In genomic region chr20:50959543-50960126, GRCh38 we compare ENCODE assay signal across 8 cellular contexts. TPM values are rescaled to one million over a fixed set of nuclear protein-coding genes. Genes with fewer than 3 reads are reported as not detected.
DNase-seq lines count a peak whose midpoint lies in the region; ATAC-seq and TF ChIP-seq lines count a peak whose summit lies in the region.

No MANE protein-coding gene starts in this region.

- intact Hi-C loops in psoas muscle (cut with DNase I): loop anchor here (2.0 to 5.0 kb wide), 2 partner anchors 29 to 42 kb away; partner anchors contain the start of gene ADNP (in 2 of the 2)

- POLR2A ChIA-PET in GM10248 (lab: Yijun Ruan, JAX): interaction anchor here (2.1 kb wide), 1 partner anchor 29 kb away, joined by 27 read pairs; the partner anchor contains the start of gene ADNP

- WGBS in psoas muscle, 3 donors: 54 to 57% (median 54%) methylated on average over 25 of the region's 25 CpGs

- ATAC-seq in psoas muscle: peak in 1 of 4 donors; percentile 4

- H3K4me3 ChIP-seq in GM06990 (replicated peaks; ENCODE audit: low read depth, low read length) (peak overlapping the region; percentile 86), SK-N-MC (peak overlapping the region; percentile 89), fibroblast of pulmonary artery (replicated peaks; ENCODE audit: low read depth, low read length) (peak overlapping the region; percentile 93), psoas muscle (peak overlapping the region; percentile 86)

- CTCF ChIA-PET in GM10248 (lab: Yijun Ruan, JAX): interaction anchor here (2.6 to 4.2 kb wide), 2 partner anchors 166 to 169 kb away, joined by 8 to 36 read pairs; partner anchors contain the start of gene BCAS4

- H3K9ac ChIP-seq in SK-N-MC (ENCODE audit: insufficient read length): peak overlapping the region; percentile 99

- H3K9me3 ChIP-seq in SK-N-MC (ENCODE audit: low read depth, low read length) (no peaks in the 10 kb centered on the region), psoas muscle (no peaks in the 10 kb centered on the region)

- H3K27ac ChIP-seq in SK-N-MC (no peak overlapping the region), psoas muscle (peak overlapping the region; percentile 89)

- DNase-seq in GM06990 (ENCODE audit: extremely low read depth, insufficient read length) (no peak), SK-N-MC (ENCODE audit: low read depth, low spot score) (no peak), fibroblast of pulmonary artery (ENCODE audit: low read depth) (no peak), psoas muscle (no peak), SHP77 (lab: John Stamatoyannopoulos, UW) (no peak), NCI-H1092 treated with DMSO at 0.1 percent for 48 hours (lab: John Stamatoyannopoulos, UW) (no peak), AML-193 (lab: John Stamatoyannopoulos, UW) (no peak), GM10248 (ENCODE audit: extremely low spot score) (no peak)

- H3K36me3 ChIP-seq in GM06990 (ENCODE audit: control insufficient read depth, insufficient read depth, low read length) (no peaks in the 10 kb centered on the region; the same call in 1 of the 2 replicates), SK-N-MC (ENCODE audit: insufficient read depth, low read length) (peaks cover 21% of the 10 kb centered on the region), psoas muscle (ENCODE audit: insufficient read depth in 1 of 2, low read depth in 1 of 2) (peaks cover 0 to 5% of the 10 kb centered on the region in 2 donors)

- TF ChIP-seq CTCF in GM06990 (IDR thresholded peaks at IDR 0.05; ENCODE audit: insufficient read depth, low read length, poor library complexity, severe bottlenecking) (no peak), fibroblast of pulmonary artery (IDR thresholded peaks at IDR 0.05; ENCODE audit: low read length, missing control alignments) (no peak), psoas muscle (IDR thresholded peaks at IDR 0.05) (no peak), GM10248 (IDR thresholded peaks at IDR 0.05; ENCODE audit: control extremely low read depth, extremely low read depth, low read depth, missing control alignments) (no peak)

- H3K27me3 ChIP-seq in GM06990 (replicated peaks; ENCODE audit: control insufficient read depth, insufficient read depth, low read length): no peaks in the 10 kb centered on the region
- H3K27me3 ChIP-seq in psoas muscle (ENCODE audit: insufficient read depth in 3 of 3, low read length in 2 of 3): no peaks in the 10 kb centered on the region

- H3K4me1 ChIP-seq in psoas muscle: peaks cover 47% of the 10 kb centered on the region

RNA-seq across cellular contexts. Expression of gene MOCS3, which starts 1.0 kb away (rescaled TPM):
- 1 to 10 TPM; 2.9 to 4.2 (median 3.7) TPM for total RNA-seq in psoas muscle
- polyA plus RNA-seq in psoas muscle: 1 to 10 TPM; 2.1 to 5.9 (median 3.1) TPM

RNA-seq across cellular contexts. Expression of gene DPM1, which starts 1.3 kb away (rescaled TPM):
- 10 to 100 TPM; 24.6 to 59.6 (median 38.3) TPM for total RNA-seq in psoas muscle
- polyA plus RNA-seq in psoas muscle: 100 to 1,000 TPM in 1 of 3 donors, 10 to 100 TPM in 2; 65.7 to 120 (median 66.8) TPM

RNA-seq across cellular contexts. Expression of gene ADNP, which starts 28.4 kb away (rescaled TPM):
- total RNA-seq in psoas muscle: 10 to 100 TPM; 34.2 to 40.1 (median 37.9) TPM
- 10 to 100 TPM; 13.3 to 30.1 (median 13.4) TPM for polyA plus RNA-seq in psoas muscle
